In the genomic region with DNA sequence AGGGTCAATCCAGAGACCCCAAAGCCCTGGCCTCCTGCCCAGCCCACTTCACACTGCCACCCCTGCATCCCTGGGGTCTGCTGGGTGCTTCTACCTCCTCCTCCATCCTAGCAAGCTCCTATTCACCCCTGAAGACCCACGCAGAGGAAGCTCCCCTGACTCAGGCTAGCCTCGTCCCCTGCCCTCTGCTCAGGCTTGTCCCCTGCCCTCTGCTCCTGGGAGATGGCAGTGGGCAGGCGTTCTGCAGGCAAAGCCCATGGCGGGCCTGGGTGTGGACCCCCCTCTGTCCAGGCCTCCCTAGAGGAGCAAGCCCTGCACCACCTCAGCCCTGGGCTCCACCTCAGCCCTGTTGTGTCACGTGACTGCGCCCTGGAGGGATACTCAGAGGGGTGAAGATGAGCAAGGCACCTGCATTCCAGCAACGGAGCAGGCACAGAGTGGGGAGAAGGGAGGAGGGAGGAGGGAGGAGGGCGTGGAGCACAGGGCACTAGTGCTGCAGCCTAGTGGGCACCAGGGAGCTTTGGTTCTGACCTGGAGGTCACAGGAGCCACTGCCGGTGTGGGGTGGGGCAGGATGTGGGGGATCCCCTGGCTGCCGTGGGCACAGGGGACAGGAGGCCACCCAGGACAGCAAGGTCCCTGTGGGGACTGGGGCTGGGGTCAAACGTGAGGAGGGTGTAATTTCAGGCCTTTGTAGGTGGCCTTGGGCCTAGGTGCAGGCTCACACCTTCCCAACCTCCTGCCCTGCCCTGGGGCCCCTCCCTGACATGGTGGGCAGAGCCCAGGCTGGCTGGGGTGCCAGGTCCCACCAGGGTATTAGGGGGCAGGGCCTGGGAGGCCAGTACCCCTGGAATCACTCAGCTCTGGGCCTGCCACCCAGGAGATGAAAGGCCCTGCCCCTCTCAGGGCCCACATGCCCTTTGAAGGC, we compare ENCODE assay signal across 19 cellular contexts. TPM values are rescaled to one million over a fixed set of nuclear protein-coding genes. Genes with fewer than 3 reads are reported as not detected.
A peak's percentile ranks its signal among the peaks of the same experiment; 100 is the strongest.
DNase-seq lines count a peak whose midpoint lies in the region; ATAC-seq, FAIRE-seq and TF ChIP-seq lines count a peak whose summit lies in the region.
"Had no signal": no experiment of that assay in that cellular context is flagged by ENCODE, and none has a peak within 500 bp of the region (broad histone marks: within the 10 kb centered on the region; RNA-seq: fewer than 3 reads in every experiment).

No MANE protein-coding gene starts in this region.

- H3K4me3 Mint-ChIP-seq in neural crest cell: no peak overlapping the region
- H3K4me3 Mint-ChIP-seq: activated naive CD4-positive, alpha-beta T cell treated with anti-CD3 and anti-CD28 coated beads, Interleukin-2, amount 10 ng/mL, durations not matched to agents 7 days and 5 days; immature natural killer cell had no signal

- H3K4me1 ChIP-seq in DND-41 (ENCODE audit: insufficient read depth, low read length) (no peaks in the 10 kb centered on the region), NT2/D1 (ENCODE audit: insufficient read depth, insufficient read length) (peaks cover 41% of the 10 kb centered on the region), tibial nerve (peaks cover 0 to 38% (median 22%) of the 10 kb centered on the region in 4 donors)

- H3K9me3 ChIP-seq in DND-41 (ENCODE audit: insufficient read depth, low read length, severe bottlenecking): no peaks in the 10 kb centered on the region
- no peaks in the 10 kb centered on the region for H3K9me3 ChIP-seq in NT2/D1 (ENCODE audit: insufficient read depth, low read length)
- no peaks in the 10 kb centered on the region for H3K9me3 ChIP-seq in tibial nerve
- H3K9me3 ChIP-seq: sigmoid colon had no signal

- H3K27me3 Mint-ChIP-seq in neural crest cell (ENCODE audit: low read depth): peaks cover 8% of the 10 kb centered on the region

- no peaks in the 10 kb centered on the region for H3K79me2 ChIP-seq in DND-41 (ENCODE audit: insufficient read depth, low read length)

- H3K27ac ChIP-seq in DND-41 (ENCODE audit: low read length): no peak overlapping the region
- no peak overlapping the region for H3K27ac ChIP-seq in tibial nerve
- H3K27ac ChIP-seq: coronary artery, HL-60, sigmoid colon had no signal

- no peaks in the 10 kb centered on the region for H3K36me3 Mint-ChIP-seq in neural crest cell (ENCODE audit: low read depth)
- H3K36me3 Mint-ChIP-seq: activated naive CD4-positive, alpha-beta T cell treated with anti-CD3 and anti-CD28 coated beads, Interleukin-2, amount 10 ng/mL, durations not matched to agents 7 days and 5 days; immature natural killer cell had no signal

- no peaks in the 10 kb centered on the region for H3K9me3 Mint-ChIP-seq in neural crest cell
- H3K9me3 Mint-ChIP-seq: activated naive CD4-positive, alpha-beta T cell treated with anti-CD3 and anti-CD28 coated beads, Interleukin-2, amount 10 ng/mL, durations not matched to agents 7 days and 5 days; immature natural killer cell had no signal

- H3K4me2 ChIP-seq in DND-41 (ENCODE audit: insufficient read depth, low read length): no peak overlapping the region

- H3K9ac ChIP-seq in DND-41 (ENCODE audit: low read depth, low read length) (no peak overlapping the region), NT2/D1 (ENCODE audit: insufficient read length, low read depth) (peak overlapping the region; percentile 89)

- WGBS in tibial nerve, 2 donors: 82 to 86% methylated on average over 11 of the region's 11 CpGs

- H3K27ac Mint-ChIP-seq in neural crest cell (ENCODE audit: unreplicated experiment): peak overlapping the region; percentile 67
- H3K27ac Mint-ChIP-seq: activated naive CD4-positive, alpha-beta T cell treated with anti-CD3 and anti-CD28 coated beads, Interleukin-2, amount 10 ng/mL, durations not matched to agents 7 days and 5 days; immature natural killer cell had no signal

- DNase-seq in DND-41: no peak
- DNase-seq in NT2/D1 (ENCODE audit: low read depth, low spot score): no peak
- DNase-seq in epithelial cell of esophagus (ENCODE audit: low read depth): peak; percentile 39
- no peak for DNase-seq in neural crest cell (ENCODE audit: low read depth, low spot score)
- DNase-seq in KG1 (lab: John Stamatoyannopoulos, UW): no peak
- DNase-seq in H54 (ENCODE audit: insufficient read length, low spot score): no peak
- DNase-seq in tibial nerve (ENCODE audit: low spot score in 2 of 2): no peak
- DNase-seq: activated CD4-positive, alpha-beta T cell treated with anti-CD3 and anti-CD28 coated beads for 4 hours; activated CD8-positive, alpha-beta memory T cell treated with anti-CD3 and anti-CD28 coated beads, Interleukin-2, amount 50 U/mL, for 48 hours; activated naive CD4-positive, alpha-beta T cell treated with anti-CD3 and anti-CD28 coated beads, Interleukin-2, amount 10 ng/mL, durations not matched to agents 7 days and 5 days; AML-193; immature natural killer cell; NCI-H446; occipital lobe; SIG-M5; sigmoid colon had no signal

- peak; percentile 11; the same call in 1 of the 3 replicates for ATAC-seq in DND-41 (ENCODE audit: insufficient read depth, low read depth)
- ATAC-seq in HG02840 (IDR thresholded peaks at IDR 0.05; ENCODE audit: low FRiP score, unreplicated experiment): no peak

- peaks cover 3% of the 10 kb centered on the region; the same call in 1 of the 2 replicates for H4K20me1 ChIP-seq in DND-41 (ENCODE audit: insufficient read depth, low read length)

- H3K4me1 Mint-ChIP-seq in neural crest cell: peaks cover 7% of the 10 kb centered on the region

- TF ChIP-seq EP300 in tibial nerve (IDR thresholded peaks at IDR 0.05): no peak

- H2AFZ ChIP-seq in DND-41 (ENCODE audit: low read depth, low read length): no peak overlapping the region

- no peak for FAIRE-seq in H54 (lab: Jason Lieb, UNC)

- H3K27me3 ChIP-seq in DND-41 (ENCODE audit: insufficient read depth, low read length, poor library complexity) (no peaks in the 10 kb centered on the region), NT2/D1 (ENCODE audit: insufficient read depth, insufficient read length) (peaks cover 5% of the 10 kb centered on the region), tibial nerve (peaks cover 0 to 80% of the 10 kb centered on the region in 2 donors)

- H3K36me3 ChIP-seq in DND-41 (ENCODE audit: insufficient read depth, low read length) (no peaks in the 10 kb centered on the region), NT2/D1 (ENCODE audit: insufficient read depth, insufficient read length, low read length) (no peaks in the 10 kb centered on the region), tibial nerve (no peaks in the 10 kb centered on the region)
- H3K36me3 ChIP-seq: sigmoid colon had no signal

- TF ChIP-seq CTCF in DND-41 (IDR thresholded peaks at IDR 0.05; ENCODE audit: borderline replicate concordance, extremely low read depth, low read length, poor library complexity, severe bottlenecking): no peak
- TF ChIP-seq CTCF in epithelial cell of esophagus (IDR thresholded peaks at IDR 0.05; ENCODE audit: insufficient read depth, low read depth, low read length, missing control alignments): no peak
- TF ChIP-seq CTCF in neural crest cell (conservative IDR thresholded peaks at IDR 0.05): no peak
- TF ChIP-seq CTCF in tibial nerve (IDR thresholded peaks at IDR 0.05): no peak

- TF ChIP-seq POLR2A in H54 (IDR thresholded peaks at IDR 0.05; ENCODE audit: low read depth, low read length): no peak
- no peak for TF ChIP-seq POLR2A in tibial nerve (IDR thresholded peaks at IDR 0.05)

- H3K4me3 ChIP-seq in DND-41 (ENCODE audit: low read depth in 1 of 2, low read length in 2 of 2) (no peak overlapping the region), NT2/D1 (ENCODE audit: insufficient read length, low read depth) (no peak overlapping the region), epithelial cell of esophagus (ENCODE audit: low read length) (no peak overlapping the region), tibial nerve (no peak overlapping the region)
- H3K4me3 ChIP-seq: sigmoid colon had no signal

RNA-seq across cellular contexts. Expression of a gene that starts 27.4 kb away (rescaled TPM):
- total RNA-seq in neural crest cell (42.5 and 48.1 TPM in 2 replicates), tibial nerve (10 to 100 TPM in 1 of 4 donors, 1 to 10 TPM in 3; 2.7 to 11.2 (median 5.1) TPM)

RNA-seq across cellular contexts. Expression of a gene that starts 44.4 kb away (rescaled TPM):
- total RNA-seq in neural crest cell: 159 and 165 TPM in 2 replicates
- total RNA-seq in tibial nerve: 10 to 100 TPM in 2 of 4 donors, 1 to 10 TPM in 2; 8.6 to 15.0 (median 11.9) TPM

RNA-seq across cellular contexts. Expression of a gene that starts 44.5 kb away (rescaled TPM):
- total RNA-seq in neural crest cell: 36.6 and 37.4 TPM in 2 replicates
- total RNA-seq in tibial nerve: 10 to 100 TPM; 60.1 to 88.5 (median 82.2) TPM

RNA-seq across cellular contexts. Expression of a gene that starts 53.6 kb away (rescaled TPM):
- total RNA-seq in neural crest cell (60.2 and 64.8 TPM in 2 replicates), tibial nerve (10 to 100 TPM; 41.7 to 55.9 (median 53.5) TPM)

Comparison
In these comparisons a context has a peak if more than half of its experiments do, and no peak if none do; other contexts are left out.
1. RNA of a gene that starts 44.4 kb away (total RNA-seq): 159 to 165 TPM in neural crest cell; 8.6 to 15.0 TPM in tibial nerve; every median in the first group is over 10 times any median in the second.